16 cellular contexts compared by ENCODE assay signal in the genomic region with DNA sequence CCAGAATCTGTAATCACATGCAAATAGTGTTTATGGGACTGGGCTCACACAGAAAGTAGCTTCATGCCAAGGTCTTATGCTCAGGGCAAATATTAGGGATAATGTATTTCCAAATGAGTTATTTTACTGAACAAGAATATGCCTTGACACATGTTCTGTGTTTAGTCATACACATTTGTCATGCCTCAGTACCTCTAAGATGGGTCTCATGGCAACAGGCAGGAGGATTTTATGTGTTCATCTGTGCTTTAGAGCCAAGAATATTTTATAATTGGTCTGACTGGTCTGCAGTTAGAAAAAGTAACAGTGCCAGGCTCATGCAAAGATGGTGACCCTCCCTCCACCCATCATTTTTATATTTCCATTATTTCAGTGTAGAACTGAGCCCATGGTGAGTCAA. TPM values are rescaled to one million over a fixed set of nuclear protein-coding genes. Genes with fewer than 3 reads are reported as not detected.
A peak's percentile ranks its signal among the peaks of the same experiment; 100 is the strongest.
DNase-seq lines count a peak whose midpoint lies in the region; ATAC-seq and TF ChIP-seq lines count a peak whose summit lies in the region.
"Had no signal": no experiment of that assay in that cellular context is flagged by ENCODE, and none has a peak within 500 bp of the region (broad histone marks: within the 10 kb centered on the region; RNA-seq: fewer than 3 reads in every experiment).

No MANE protein-coding gene starts in this region.

- H2BK12ac ChIP-seq in mesenchymal stem cell (ENCODE audit: low read length in 2 of 2) = peak overlapping the region in 1 of 2 experiments; percentile 23

- no peak overlapping the region for H3K4me3 ChIP-seq in mesenchymal stem cell (ENCODE audit: insufficient read depth in 1 of 2, low read depth in 1 of 2, low read length in 2 of 2)
- H3K4me3 ChIP-seq in tibial artery = no peak overlapping the region
- H3K4me3 ChIP-seq: lung, suprapubic skin had no signal

- no peak overlapping the region for H3K4ac ChIP-seq in mesenchymal stem cell (ENCODE audit: low read depth in 1 of 2, low read length in 2 of 2)

- intact Hi-C loops in tibial artery (cut with DNase I; ENCODE audit: low total_unique reads) = no loop called here

- no peak overlapping the region for H2AFZ ChIP-seq in mesenchymal stem cell (ENCODE audit: low read depth, low read length)

- no peak overlapping the region for H2BK15ac ChIP-seq in mesenchymal stem cell (ENCODE audit: low read depth, poor library complexity, severe bottlenecking)

- H2BK5ac ChIP-seq in mesenchymal stem cell (ENCODE audit: low read depth, low read length, poor library complexity, severe bottlenecking) = no peak overlapping the region

- no peak overlapping the region for H3K14ac ChIP-seq in mesenchymal stem cell (ENCODE audit: low read length in 2 of 2)

- no peaks in the 10 kb centered on the region for H3K36me3 ChIP-seq in mesenchymal stem cell (ENCODE audit: control insufficient read depth in 1 of 2, insufficient read depth in 2 of 2, low read depth in 1 of 2, low read length in 2 of 2)
- H3K36me3 ChIP-seq in tibial artery = no peaks in the 10 kb centered on the region
- H3K36me3 ChIP-seq: suprapubic skin had no signal

- H3K79me1 ChIP-seq in mesenchymal stem cell (replicated peaks; ENCODE audit: low read length, poor library complexity, severe bottlenecking) = no peaks in the 10 kb centered on the region

- no peak overlapping the region for H4K8ac ChIP-seq in mesenchymal stem cell (ENCODE audit: low read length)

- peak overlapping the region; percentile 43 for H3K18ac ChIP-seq in mesenchymal stem cell (ENCODE audit: low read depth in 1 of 2, low read length in 2 of 2)

- no peak overlapping the region for H3K9ac ChIP-seq in mesenchymal stem cell (ENCODE audit: low read length)

- H3K27ac ChIP-seq in mesenchymal stem cell (ENCODE audit: low read length, poor library complexity, severe bottlenecking) (no peak overlapping the region), tibial artery (peak overlapping the region; percentile 82 to 85)
- H3K27ac ChIP-seq: suprapubic skin had no signal

- H2AK5ac ChIP-seq in mesenchymal stem cell (ENCODE audit: low read length, severe bottlenecking) = no peak overlapping the region

- H3K4me1 ChIP-seq in mesenchymal stem cell (ENCODE audit: control insufficient read depth, insufficient read depth, low read depth, low read length) (no peaks in the 10 kb centered on the region), tibial artery (peaks cover 0 to 60% (median 26%) of the 10 kb centered on the region in 4 donors)

- DNase-seq in NCI-H1694 treated with DMSO at 0.1 percent for 48 hours (lab: John Stamatoyannopoulos, UW) (peak; percentile 41), NCI-H1694 (lab: John Stamatoyannopoulos, UW) (no peak), astrocyte of the hippocampus (ENCODE audit: low read depth, low spot score) (peak; percentile 31), mesenchymal stem cell (no peak), tibial artery (no peak), iPS-NIHi7 (ENCODE audit: extremely low spot score) (no peak), NCI-H187 treated with DMSO at 0.1 percent for 48 hours (lab: John Stamatoyannopoulos, UW) (no peak)
- DNase-seq: 8988T; activated CD4-positive, CD25-positive, alpha-beta regulatory T cell; activated naive CD8-positive, alpha-beta T cell treated with anti-CD3 and anti-CD28 coated beads for 36 hours; naive thymus-derived CD8-positive, alpha-beta T cell; NCI-H187; posterior cingulate gyrus had no signal

- H3K9me3 ChIP-seq in mesenchymal stem cell (ENCODE audit: control insufficient read depth, low read length) (no peaks in the 10 kb centered on the region), tibial artery (no peaks in the 10 kb centered on the region)
- H3K9me3 ChIP-seq: suprapubic skin had no signal

- no peak for ATAC-seq in GM18873 (IDR thresholded peaks at IDR 0.05; ENCODE audit: low FRiP score, unreplicated experiment)
- ATAC-seq: naive thymus-derived CD8-positive, alpha-beta T cell had no signal

- H3K23ac ChIP-seq in mesenchymal stem cell (ENCODE audit: low read length in 2 of 2) = no peak overlapping the region

- TF ChIP-seq CTCF in tibial artery (IDR thresholded peaks at IDR 0.05) = no peak

- no peak overlapping the region for H3K4me2 ChIP-seq in mesenchymal stem cell (ENCODE audit: low read length, poor library complexity, severe bottlenecking)

- no peak overlapping the region for H2BK120ac ChIP-seq in mesenchymal stem cell (ENCODE audit: low read depth, low read length)

- H3K27me3 ChIP-seq in mesenchymal stem cell (ENCODE audit: control insufficient read depth in 1 of 2, insufficient read depth in 1 of 2, low read length in 2 of 2) (no peaks in the 10 kb centered on the region), tibial artery (no peaks in the 10 kb centered on the region)
- H3K27me3 ChIP-seq: suprapubic skin had no signal

- no peak overlapping the region for H4K91ac ChIP-seq in mesenchymal stem cell (ENCODE audit: low read length)

RNA-seq across cellular contexts. Expression of a gene that starts 49.1 kb away (rescaled TPM):
- polyA plus RNA-seq in mesenchymal stem cell (2013, experiment 1 of 2) = 56.5 TPM
- 57.3 TPM for polyA plus RNA-seq in mesenchymal stem cell (2013, experiment 2 of 2)

Comparison
In these comparisons a context has a peak if more than half of its experiments do, and no peak if none do; other contexts are left out.
1. DNase-seq: peak in NCI-H1694 treated with DMSO at 0.1 percent for 48 hours (single experiment) and astrocyte of the hippocampus (single experiment); none in NCI-H1694 (single experiment), mesenchymal stem cell (single experiment), tibial artery (0 of 2), iPS-NIHi7 (single experiment) and NCI-H187 treated with DMSO at 0.1 percent for 48 hours (single experiment).